Comparison of ENCODE assay signal across 10 cellular contexts in genomic region chr11:827861-828167, GRCh38. TPM values are rescaled to one million over a fixed set of nuclear protein-coding genes. Genes with fewer than 3 reads are reported as not detected.
DNase-seq lines count a peak whose midpoint lies in the region; ATAC-seq, FAIRE-seq and TF ChIP-seq lines count a peak whose summit lies in the region.
"Had no signal": no experiment of that assay in that cellular context is flagged by ENCODE, and none has a peak within 500 bp of the region (broad histone marks: within the 10 kb centered on the region; RNA-seq: fewer than 3 reads in every experiment).

TSS of gene CRACR2B (plus strand) at chr11:827919. CDS start at chr11:828608, 689 bp downstream.

- no peak for ATAC-seq in activated naive CD8-positive, alpha-beta T cell treated with anti-CD3 and anti-CD28 coated beads, Interleukin-2, amount 50 U/mL, for 24 hours
- ATAC-seq in thoracic aorta (ENCODE audit: insufficient number of reproducible peaks, low FRiP score, low read depth) = no peak

- peak within 1 kb of the TSS; percentile 64 for H3K4me3 Mint-ChIP-seq in activated naive CD8-positive, alpha-beta T cell treated with anti-CD3 and anti-CD28 coated beads, Interleukin-2, amount 50 U/mL, for 24 hours

- peak within 1 kb of the TSS; percentile 6 to 46 for H3K9ac ChIP-seq in kidney (ENCODE audit: low read length in 2 of 2)

- no peak for TF ChIP-seq CTCF in kidney (IDR thresholded peaks at IDR 0.05; ENCODE audit: borderline replicate concordance, extremely low read depth, insufficient read depth)
- TF ChIP-seq CTCF in thoracic aorta (IDR thresholded peaks at IDR 0.05) = no peak

- H3K36me3 ChIP-seq in kidney (ENCODE audit: control insufficient read depth in 1 of 2, insufficient read depth in 2 of 2, low read length in 2 of 2) (no peaks in the 10 kb centered on the region), thoracic aorta (peaks cover 31% of the 10 kb centered on the region)
- H3K36me3 ChIP-seq: SJSA1 had no signal

- no peaks in the 10 kb centered on the region for H3K36me3 Mint-ChIP-seq in activated naive CD8-positive, alpha-beta T cell treated with anti-CD3 and anti-CD28 coated beads, Interleukin-2, amount 50 U/mL, for 24 hours (ENCODE audit: low read depth)

- no peaks in the 10 kb centered on the region for H3K9me3 ChIP-seq in kidney (ENCODE audit: control insufficient read depth in 1 of 2, low read length in 2 of 2)
- no peaks in the 10 kb centered on the region for H3K9me3 ChIP-seq in thoracic aorta
- H3K9me3 ChIP-seq: SJSA1 had no signal

- H3K27me3 ChIP-seq in thoracic aorta (replicated peaks; ENCODE audit: insufficient read depth) = peaks cover 6% of the 10 kb centered on the region

- H3K4me3 ChIP-seq in kidney (ENCODE audit: low read length in 2 of 2) (peak within 1 kb of the TSS in 1 of 2 donors; percentile 21), thoracic aorta (peak within 1 kb of the TSS; percentile 76)
- H3K4me3 ChIP-seq: SJSA1 had no signal

- peak within 1 kb of the TSS; percentile 23 to 63 for H3K27ac ChIP-seq in kidney (ENCODE audit: low read depth in 2 of 2, low read length in 2 of 2)
- peak within 1 kb of the TSS in 1 of 2 donors; percentile 39 for H3K27ac ChIP-seq in thoracic aorta
- H3K27ac ChIP-seq: SJSA1 had no signal

- peak; percentile 11 for DNase-seq in NCI-H2171 treated with DMSO at 0.1 percent for 48 hours (lab: John Stamatoyannopoulos, UW)
- no peak for DNase-seq in NCI-H2171 (lab: John Stamatoyannopoulos, UW)
- no peak for DNase-seq in activated naive CD8-positive, alpha-beta T cell treated with anti-CD3 and anti-CD28 coated beads, Interleukin-2, amount 50 U/mL, for 24 hours
- DNase-seq in kidney = no peak
- DNase-seq in thoracic aorta (ENCODE audit: low spot score) = no peak
- no peak for DNase-seq in NCI-H748 (lab: John Stamatoyannopoulos, UW; ENCODE audit: unreplicated experiment)
- no peak for DNase-seq in C1 segment of cervical spinal cord (lab: John Stamatoyannopoulos, UW)
- no peak for DNase-seq in AML-193 (lab: John Stamatoyannopoulos, UW)
- DNase-seq: stimulated activated CD4-positive, alpha-beta T cell treated with anti-CD3 and anti-CD28 coated beads, Interleukin-2, amount 100 ng/mL, for 24 hours had no signal

- H3K4me1 ChIP-seq in kidney (ENCODE audit: control insufficient read depth in 1 of 2, insufficient read depth in 1 of 2, low read depth in 1 of 2, low read length in 2 of 2) (peaks cover 15 to 45% of the 10 kb centered on the region in 2 donors), thoracic aorta (ENCODE audit: control insufficient read depth in 1 of 2, low read depth in 2 of 2) (peaks cover 40 to 57% of the 10 kb centered on the region in 2 donors)

- H3K27ac Mint-ChIP-seq in activated naive CD8-positive, alpha-beta T cell treated with anti-CD3 and anti-CD28 coated beads, Interleukin-2, amount 50 U/mL, for 24 hours = no peak within 1 kb of the TSS

- intact Hi-C loops in kidney (cut with DNase I) = no loop called here

- peaks cover 23% of the 10 kb centered on the region for H3K4me1 Mint-ChIP-seq in activated naive CD8-positive, alpha-beta T cell treated with anti-CD3 and anti-CD28 coated beads, Interleukin-2, amount 50 U/mL, for 24 hours

- H3K27me3 Mint-ChIP-seq in activated naive CD8-positive, alpha-beta T cell treated with anti-CD3 and anti-CD28 coated beads, Interleukin-2, amount 50 U/mL, for 24 hours = peaks cover 39% of the 10 kb centered on the region

- FAIRE-seq in kidney (lab: Jason Lieb, UNC) = no peak

- H3K9me3 Mint-ChIP-seq in activated naive CD8-positive, alpha-beta T cell treated with anti-CD3 and anti-CD28 coated beads, Interleukin-2, amount 50 U/mL, for 24 hours = no peaks in the 10 kb centered on the region

RNA-seq across cellular contexts. Expression of gene CRACR2B, which starts in this region (rescaled TPM):
- total RNA-seq in kidney (22.6 TPM), thoracic aorta (10 to 100 TPM in 1 of 2 donors, 1 to 10 TPM in 1; 9.6 to 11.6 TPM)
- 16.5 TPM for polyA plus RNA-seq in kidney (ENCODE audit: insufficient read depth, low read depth, low replicate concordance)
- total RNA-seq: SJSA1 had no signal
